Comparison of ENCODE assay signal across 25 cellular contexts in genomic region chr9:133932176-133932575, GRCh38. TPM values are rescaled to one million over a fixed set of nuclear protein-coding genes. Genes with fewer than 3 reads are reported as not detected.
DNase-seq lines count a peak whose midpoint lies in the region; ATAC-seq and TF ChIP-seq lines count a peak whose summit lies in the region.
"Had no signal": no experiment of that assay in that cellular context is flagged by ENCODE, and none has a peak within 500 bp of the region (broad histone marks: within the 10 kb centered on the region; RNA-seq: fewer than 3 reads in every experiment).

No MANE protein-coding gene starts in this region.

- H3K36me3 ChIP-seq in heart left ventricle (no peaks in the 10 kb centered on the region), upper lobe of right lung (no peaks in the 10 kb centered on the region), GM23338 (ENCODE audit: insufficient read depth) (no peaks in the 10 kb centered on the region), brain microvascular endothelial cell (replicated peaks) (no peaks in the 10 kb centered on the region)
- H3K36me3 ChIP-seq: breast epithelium, thoracic aorta had no signal

- no peak overlapping the region for H2AFZ ChIP-seq in GM23338

- peaks cover 11% of the 10 kb centered on the region for H3K4me1 Mint-ChIP-seq in mesothelial cell of epicardium
- H3K4me1 Mint-ChIP-seq in GM23338, result peaks cover 16% of the 10 kb centered on the region
- H3K4me1 Mint-ChIP-seq: natural killer cell had no signal

- intact Hi-C loops in Right ventricle myocardium inferior (cut with DNase I), result no loop called here
- intact Hi-C loops in cardiac septum (cut with DNase I), result no loop called here
- intact Hi-C loops in heart left ventricle (cut with DNase I), result no loop called here
- intact Hi-C loops in upper lobe of right lung (cut with DNase I), result no loop called here

- H3K4me3 Mint-ChIP-seq in mesothelial cell of epicardium, result no peak overlapping the region
- H3K4me3 Mint-ChIP-seq in GM23338, result no peak overlapping the region
- H3K4me3 Mint-ChIP-seq: HFFc6; natural killer cell; T-helper 2 cell treated with Interferon-gamma antibody and Interleukin-4, amounts not matched to agents 5 μg/mL and 100 μg/mL, for 36 hours had no signal

- in situ Hi-C loops in brain microvascular endothelial cell (cut with HindIII; ENCODE audit: low pct_ligation_motif_present, low sequenced_read_pairs), result no loop called here

- WGBS in heart left ventricle, 4 donors, result 37 to 59% (median 53%) methylated on average over 14 to 15 of the region's 15 CpGs

- H3K27ac Mint-ChIP-seq in mesothelial cell of epicardium, result peak overlapping the region; percentile 53
- H3K27ac Mint-ChIP-seq in GM23338, result no peak overlapping the region
- H3K27ac Mint-ChIP-seq: HFFc6; natural killer cell; T-helper 2 cell treated with Interferon-gamma antibody and Interleukin-4, amounts not matched to agents 5 μg/mL and 100 μg/mL, for 36 hours had no signal

- H3K4me1 ChIP-seq in heart left ventricle (peaks cover 0 to 34% (median 19%) of the 10 kb centered on the region in 12 donors), upper lobe of right lung (peaks cover 21% of the 10 kb centered on the region), GM23338 (ENCODE audit: insufficient read depth) (no peaks in the 10 kb centered on the region)
- H3K4me1 ChIP-seq: foreskin keratinocyte had no signal

- H3K4me3 ChIP-seq in heart left ventricle, result peak overlapping the region in 2 of 12 donors; percentile 20 to 32
- no peak overlapping the region for H3K4me3 ChIP-seq in upper lobe of right lung
- H3K4me3 ChIP-seq in GM23338, result no peak overlapping the region
- H3K4me3 ChIP-seq in brain microvascular endothelial cell (ENCODE audit: low read depth, low read length), result no peak overlapping the region
- H3K4me3 ChIP-seq: dorsolateral prefrontal cortex, thoracic aorta had no signal

- H3K36me3 Mint-ChIP-seq in mesothelial cell of epicardium (peaks cover 14% of the 10 kb centered on the region), GM23338 (ENCODE audit: low read depth) (peaks cover 28% of the 10 kb centered on the region)
- H3K36me3 Mint-ChIP-seq: natural killer cell had no signal

- H3K9me3 Mint-ChIP-seq in mesothelial cell of epicardium (peaks cover 5% of the 10 kb centered on the region), GM23338 (0 out of 3 replicates have a peak, but pooled peaks cover 2% of the 10 kb centered on the region)
- H3K9me3 Mint-ChIP-seq: HFFc6; natural killer cell; T-helper 2 cell treated with Interferon-gamma antibody and Interleukin-4, amounts not matched to agents 5 μg/mL and 100 μg/mL, for 36 hours had no signal

- ATAC-seq in Right ventricle myocardium inferior (peak; percentile 21), heart left ventricle (peak in 3 of 4 donors; percentile 26 to 41 (median 36)), upper lobe of right lung (no peak), GM23338 (no peak), HG03280 (IDR thresholded peaks at IDR 0.05; ENCODE audit: unreplicated experiment) (no peak)
- ATAC-seq: foreskin keratinocyte had no signal

- peak overlapping the region in 3 of 12 donors; percentile 21 to 57 (median 49) for H3K27ac ChIP-seq in heart left ventricle
- H3K27ac ChIP-seq in upper lobe of right lung, result peak overlapping the region; percentile 36
- H3K27ac ChIP-seq in GM23338 (ENCODE audit: low read depth), result no peak overlapping the region
- H3K27ac ChIP-seq in brain microvascular endothelial cell, result no peak overlapping the region
- H3K27ac ChIP-seq: 22Rv1, breast epithelium, foreskin keratinocyte, thoracic aorta had no signal

- TF ChIP-seq POLR2A in heart left ventricle (IDR thresholded peaks at IDR 0.05), result no peak

- no peak overlapping the region for H3K4me2 ChIP-seq in GM23338

- no peaks in the 10 kb centered on the region for H4K20me1 ChIP-seq in GM23338 (replicated peaks; ENCODE audit: insufficient read depth)

- TF ChIP-seq CTCF in heart left ventricle (IDR thresholded peaks at IDR 0.05), result no peak
- TF ChIP-seq CTCF in mesothelial cell of epicardium (IDR thresholded peaks at IDR 0.05; ENCODE audit: unreplicated experiment), result no peak
- no peak for TF ChIP-seq CTCF in upper lobe of right lung (IDR thresholded peaks at IDR 0.05)
- TF ChIP-seq CTCF in GM23338 (conservative IDR thresholded peaks at IDR 0.05; ENCODE audit: low read depth in 2 of 2), result no peak
- no peak for TF ChIP-seq CTCF in brain microvascular endothelial cell (IDR thresholded peaks at IDR 0.05; ENCODE audit: low read depth, low read length, missing control alignments)

- H3K9me2 ChIP-seq in GM23338 (ENCODE audit: insufficient read depth), result no peaks in the 10 kb centered on the region

- H3K27me3 ChIP-seq in heart left ventricle, result no peaks in the 10 kb centered on the region
- H3K27me3 ChIP-seq in upper lobe of right lung, result no peaks in the 10 kb centered on the region
- H3K27me3 ChIP-seq in GM23338 (ENCODE audit: insufficient read depth), result no peaks in the 10 kb centered on the region
- no peaks in the 10 kb centered on the region for H3K27me3 ChIP-seq in brain microvascular endothelial cell (replicated peaks)
- H3K27me3 ChIP-seq: breast epithelium, dorsolateral prefrontal cortex, foreskin keratinocyte had no signal

- H3K79me2 ChIP-seq in GM23338 (replicated peaks; ENCODE audit: insufficient read depth), result peaks cover 27% of the 10 kb centered on the region

- DNase-seq in Right ventricle myocardium inferior (ENCODE audit: missing footprints) (no peak), cardiac septum (ENCODE audit: low spot score) (no peak), heart left ventricle (no peak), mesothelial cell of epicardium (ENCODE audit: low spot score in 2 of 2, unreplicated experiment in 2 of 2) (no peak), upper lobe of right lung (no peak), GM23338 (ENCODE audit: low spot score) (no peak), brain microvascular endothelial cell (no peak)
- DNase-seq: activated CD4-positive, alpha-beta T cell treated with anti-CD3 and anti-CD28 coated beads, Interleukin-2, amount 50 U/mL, for 4 hours; activated CD8-positive, alpha-beta memory T cell treated with anti-CD3 and anti-CD28 coated beads, Interleukin-2, amount 50 U/mL, for 48 hours; activated effector memory CD4-positive, alpha-beta T cell treated with anti-CD3 and anti-CD28 coated beads, Interleukin-2, amount 50 U/mL, for 16 hours; dorsolateral prefrontal cortex; foreskin keratinocyte; HFFc6; hypothalamus; KG1; natural killer cell; NCI-H526; small intestine; stimulated activated CD4-positive, alpha-beta T cell treated with anti-CD3 and anti-CD28 coated beads, Interleukin-4, amount 100 ng/mL, for 1 hour; stimulated activated naive CD4-positive, alpha-beta T cell treated with Interleukin-2 at 50 U/mL for 16 hours had no signal

- H3K27me3 Mint-ChIP-seq in mesothelial cell of epicardium (ENCODE audit: low read depth), result no peaks in the 10 kb centered on the region
- peaks cover 2% of the 10 kb centered on the region for H3K27me3 Mint-ChIP-seq in GM23338 (ENCODE audit: insufficient read depth, low read depth, poor library complexity)

- H3F3A ChIP-seq in GM23338 (replicated peaks; ENCODE audit: low read depth), result no peaks in the 10 kb centered on the region

- H3K9me3 ChIP-seq in heart left ventricle (no peaks in the 10 kb centered on the region), upper lobe of right lung (no peaks in the 10 kb centered on the region)
- H3K9me3 ChIP-seq: breast epithelium, thoracic aorta had no signal

TF ChIP-seq in GM23338, 12 proteins besides CTCF, POLR2A, EP300 and RAD21 (continues in another document):
- TF ChIP-seq NANOG (IDR thresholded peaks at IDR 0.05; ENCODE audit: borderline replicate concordance) (no peak), POLR2AphosphoS5 (IDR thresholded peaks at IDR 0.05; ENCODE audit: low read depth) (no peak), EZH2 (IDR thresholded peaks at IDR 0.05; ENCODE audit: low read depth, unreplicated experiment) (no peak), ZNF331 (CRISPR knock-in tag; IDR thresholded peaks at IDR 0.05; ENCODE audit: low read depth) (no peak), CREB1 (CRISPR knock-in tag; IDR thresholded peaks at IDR 0.05; ENCODE audit: low read depth) (no peak), JUNB (IDR thresholded peaks at IDR 0.05; ENCODE audit: unreplicated experiment) (no peak), EZH2phosphoT487 (IDR thresholded peaks at IDR 0.05; ENCODE audit: unreplicated experiment) (no peak), ZNF114 (CRISPR knock-in tag; IDR thresholded peaks at IDR 0.05) (no peak)
- TF ChIP-seq, protein P1, sequence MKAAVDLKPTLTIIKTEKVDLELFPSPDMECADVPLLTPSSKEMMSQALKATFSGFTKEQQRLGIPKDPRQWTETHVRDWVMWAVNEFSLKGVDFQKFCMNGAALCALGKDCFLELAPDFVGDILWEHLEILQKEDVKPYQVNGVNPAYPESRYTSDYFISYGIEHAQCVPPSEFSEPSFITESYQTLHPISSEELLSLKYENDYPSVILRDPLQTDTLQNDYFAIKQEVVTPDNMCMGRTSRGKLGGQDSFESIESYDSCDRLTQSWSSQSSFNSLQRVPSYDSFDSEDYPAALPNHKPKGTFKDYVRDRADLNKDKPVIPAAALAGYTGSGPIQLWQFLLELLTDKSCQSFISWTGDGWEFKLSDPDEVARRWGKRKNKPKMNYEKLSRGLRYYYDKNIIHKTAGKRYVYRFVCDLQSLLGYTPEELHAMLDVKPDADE (IDR thresholded peaks at IDR 0.05), result no peak

RNA-seq across cellular contexts. Expression of gene VAV2, which starts 59.9 kb away (rescaled TPM):
- total RNA-seq in Right ventricle myocardium inferior, result 7.6 TPM
- 8.1 TPM for total RNA-seq in cardiac septum
- total RNA-seq in heart left ventricle, result 1 to 10 TPM; 3.4 to 9.9 (median 5.3) TPM
- 1 to 10 TPM; 3.3 to 6.5 TPM for polyA plus RNA-seq in heart left ventricle
- 57.5 to 62.1 TPM (median 61.9 TPM) in 3 replicates for total RNA-seq in mesothelial cell of epicardium
- 34.6 TPM for total RNA-seq in upper lobe of right lung
- 24.3 and 28.9 TPM in 2 replicates for total RNA-seq in GM23338 (2014; rRNA removed; shearing (Covaris generic))
- 7.2 and 8.1 TPM in 2 replicates for polyA plus RNA-seq in GM23338 (2016; fragmentation: Nextera tagmentation; extraction: Ambion mirVana)

Comparison
In these comparisons a context has a peak if more than half of its experiments do, and no peak if none do; other contexts are left out.
1. ATAC-seq: peak in Right ventricle myocardium inferior (single experiment) and heart left ventricle (3 of 4); none in upper lobe of right lung (single experiment), GM23338 (single experiment) and HG03280 (single experiment).